In the genomic region with DNA sequence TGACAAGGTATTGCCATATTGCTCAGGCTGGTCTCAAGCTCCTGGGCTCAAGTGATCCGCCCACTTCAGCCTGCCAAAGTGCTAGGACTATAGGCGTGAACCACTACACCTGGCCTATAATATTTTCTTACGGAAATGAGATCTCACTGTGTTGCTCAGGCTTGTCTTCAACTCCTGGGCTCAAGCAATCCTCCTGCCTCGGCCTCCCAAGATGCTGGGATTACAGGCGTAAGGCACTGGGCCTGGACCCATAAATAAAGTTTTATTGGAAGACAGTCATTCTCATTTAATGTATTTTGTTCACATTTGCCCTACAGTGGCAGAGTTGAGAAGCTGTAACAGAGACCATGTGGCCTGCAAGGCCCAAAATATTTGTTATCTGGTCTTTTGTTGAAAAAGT, we compare ENCODE assay signal across 16 cellular contexts.
DNase-seq lines count a peak whose midpoint lies in the region; ATAC-seq, FAIRE-seq and TF ChIP-seq lines count a peak whose summit lies in the region.
"Had no signal": no experiment of that assay in that cellular context is flagged by ENCODE, and none has a peak within 500 bp of the region (broad histone marks: within the 10 kb centered on the region; RNA-seq: fewer than 3 reads in every experiment).

No MANE protein-coding gene starts in this region.

- TF ChIP-seq CTCF in GM12878 (IDR thresholded peaks at IDR 0.05 in 2 of 3, conservative IDR thresholded peaks at IDR 0.05 in 1 of 3; ENCODE audit: control insufficient read depth in 2 of 3, extremely low read depth in 1 of 3, insufficient read depth in 1 of 3, low read depth in 3 of 3, low read length in 3 of 3) (no peak), neural progenitor cell (IDR thresholded peaks at IDR 0.05) (no peak)

- H3K4me3 ChIP-seq in GM12878 (no peak overlapping the region), neural progenitor cell (no peak overlapping the region)

- no peak for TF ChIP-seq POLR2A in GM12878 (IDR thresholded peaks at IDR 0.05; ENCODE audit: low read depth, low read length)

- H3K79me2 ChIP-seq in GM12878 (ENCODE audit: control insufficient read depth, insufficient read depth, low read length) (peaks cover 50% of the 10 kb centered on the region), neural progenitor cell (ENCODE audit: low read depth) (peaks cover 87% of the 10 kb centered on the region)

- intact Hi-C loops in GM12878 (cut with micrococcal nuclease; ENCODE audit: unreplicated experiment): loop anchor here (10.0 kb wide), 1 partner anchor 209 kb away; no protein-coding TSS in a partner anchor

- SMC1A ChIA-PET in GM12878 (lab: Charles Lee; ENCODE audit: uncharacterized antibody, unreplicated experiment): interaction anchor here (0.7 to 5.3 kb wide), 22 partner anchors 10 to 206 kb away, joined by 3 to 234 read pairs (median 14); no protein-coding TSS in a partner anchor

- no peak overlapping the region for H3K4me3 Mint-ChIP-seq in neural progenitor cell
- H3K4me3 Mint-ChIP-seq: activated B cell treated with CpG ODN at 0.5 μM for 24 hours had no signal

- H4K20me1 ChIP-seq in GM12878 (ENCODE audit: control insufficient read depth, insufficient read depth) (no peaks in the 10 kb centered on the region), neural progenitor cell (ENCODE audit: low read depth) (no peaks in the 10 kb centered on the region)

- no peaks in the 10 kb centered on the region for H3K27me3 ChIP-seq in GM12878 (replicated peaks in 1 of 2; ENCODE audit: control insufficient read depth in 2 of 2, insufficient read depth in 2 of 2, low read length in 1 of 2)
- H3K27me3 ChIP-seq in neural progenitor cell: no peaks in the 10 kb centered on the region

- no peak for ATAC-seq in GM12878
- no peak for ATAC-seq in GM18511 (IDR thresholded peaks at IDR 0.05; ENCODE audit: unreplicated experiment)
- ATAC-seq: left cardiac atrium, PC-3 had no signal

- POLR2A ChIA-PET in GM12878 (lab: Charles Lee): interaction anchor here (1.7 to 3.6 kb wide), 5 partner anchors 10 to 126 kb away, joined by 4 to 40 read pairs (median 15); no protein-coding TSS in a partner anchor

- H3K27ac ChIP-seq in KOPT-K1 (ENCODE audit: low read depth, low read length, poor library complexity, severe bottlenecking): peak overlapping the region; percentile 59
- H3K27ac ChIP-seq in GM12878 (ENCODE audit: control insufficient read depth, insufficient read depth): peak overlapping the region; percentile 97
- peak overlapping the region; percentile 91 for H3K27ac ChIP-seq in neural progenitor cell

- peak overlapping the region; percentile 78 for H3K27ac Mint-ChIP-seq in neural progenitor cell
- H3K27ac Mint-ChIP-seq: activated B cell treated with CpG ODN at 0.5 μM for 24 hours had no signal

- CTCF ChIA-PET in GM12878 (lab: Yijun Ruan, JAX): interaction anchor here (0.6 to 4.3 kb wide), 5 partner anchors 14 to 188 kb away, joined by 4 to 93 read pairs (median 9); no protein-coding TSS in a partner anchor

- H3K4me1 Mint-ChIP-seq in neural progenitor cell: peaks cover 46% of the 10 kb centered on the region

- peak; percentile 14 for DNase-seq in NCI-H2171 treated with DMSO at 0.1 percent for 48 hours (lab: John Stamatoyannopoulos, UW)
- DNase-seq in NCI-H2171 (lab: John Stamatoyannopoulos, UW): no peak
- no peak for DNase-seq in GM12878 (ENCODE audit: low read depth, low spot score)
- no peak for DNase-seq in neural progenitor cell (ENCODE audit: low spot score)
- no peak for DNase-seq in KBM-7
- no peak for DNase-seq in HuH-7.5 (ENCODE audit: low spot score)
- DNase-seq: 8988T, activated B cell treated with CpG ODN at 0.5 μM for 24 hours, hippocampal formation, left cardiac atrium, NCI-H1092, NCI-H510A, PC-3 had no signal

- H2AFZ ChIP-seq in GM12878 (ENCODE audit: control insufficient read depth, low read depth, low read length) (no peak overlapping the region), neural progenitor cell (replicated peaks) (no peak overlapping the region)

- RAD21 ChIA-PET in GM12878 (lab: Charles Lee; ENCODE audit: unreplicated experiment): interaction anchor here (0.7 to 5.5 kb wide), 16 partner anchors 12 to 206 kb away, joined by 3 to 239 read pairs (median 20); no protein-coding TSS in a partner anchor

- 89% methylated on average over 5 of the region's 5 CpGs for WGBS in GM12878 (ENCODE audit: insufficient coverage, insufficient replicate concordance, low lambda C conversion rate, missing lambda C conversion rate)

- H3K4me2 ChIP-seq in GM12878 (ENCODE audit: control insufficient read depth, insufficient read depth): no peak overlapping the region
- peak overlapping the region; percentile 78 for H3K4me2 ChIP-seq in neural progenitor cell

- no peak for FAIRE-seq in GM12878 (lab: Jason Lieb, UNC)

- in situ Hi-C loops in GM12878 (cut with MboI) (no loop called here), KBM-7 (cut with MboI; ENCODE audit: low pct_unique_long_range_greater_than_20kb, low sequenced_read_pairs) (no loop called here)

- no peak for TF ChIP-seq RAD21 in GM12878 (IDR thresholded peaks at IDR 0.05; ENCODE audit: insufficient read depth, low read depth, low read length)

- no peak for TF ChIP-seq EP300 in GM12878 (IDR thresholded peaks at IDR 0.05; ENCODE audit: borderline replicate concordance in 1 of 2, control insufficient read depth in 1 of 2, low read depth in 2 of 2, low read length in 2 of 2)

- H3K36me3 Mint-ChIP-seq in neural progenitor cell: peaks cover 24% of the 10 kb centered on the region

- H3K36me3 ChIP-seq in KOPT-K1 (ENCODE audit: insufficient read depth, low read length): peaks cover 7% of the 10 kb centered on the region
- H3K36me3 ChIP-seq in GM12878 (ENCODE audit: control insufficient read depth in 2 of 2, insufficient read depth in 2 of 2, low read length in 1 of 2): peaks cover 0 to 19% of the 10 kb centered on the region in 2 experiments; a peak in 3 of 4 replicates
- H3K36me3 ChIP-seq in neural progenitor cell: peaks cover 10% of the 10 kb centered on the region

- H3K9ac ChIP-seq in GM12878 (ENCODE audit: control insufficient read depth, insufficient read depth, low read length): peak overlapping the region; percentile 24; the same call in 1 of the 2 replicates
- H3K9ac ChIP-seq in neural progenitor cell: no peak overlapping the region

- H3K9me3 Mint-ChIP-seq in neural progenitor cell: peaks cover 9% of the 10 kb centered on the region

- H3K9me3 ChIP-seq in KOPT-K1 (ENCODE audit: insufficient read depth, low read length, poor library complexity, severe bottlenecking) (peaks cover 10% of the 10 kb centered on the region), GM12878 (replicated peaks; ENCODE audit: control insufficient read depth, insufficient read depth, low read length) (peaks cover 5% of the 10 kb centered on the region; the same call in 2 of the 3 replicates), neural progenitor cell (ENCODE audit: low read depth) (no peaks in the 10 kb centered on the region)

- BruUV-seq in GM12878 (replicated peaks; lab: Mats Ljungman, UMichigan): no TSS peak

- peaks cover 51% of the 10 kb centered on the region for H3F3A ChIP-seq in neural progenitor cell (ENCODE audit: low read depth)

- peaks cover 2% of the 10 kb centered on the region for H3K27me3 Mint-ChIP-seq in neural progenitor cell (ENCODE audit: insufficient read depth, low read depth)
- H3K27me3 Mint-ChIP-seq: activated B cell treated with CpG ODN at 0.5 μM for 24 hours; CD4-positive, alpha-beta memory T cell had no signal

- H3K4me1 ChIP-seq in GM12878 (ENCODE audit: control insufficient read depth, insufficient read depth, low read length) (peaks cover 40% of the 10 kb centered on the region), neural progenitor cell (peaks cover 36% of the 10 kb centered on the region)

TF ChIP-seq in GM12878, 131 proteins besides CTCF, POLR2A, EP300 and RAD21 (continues in another document):
- TF ChIP-seq STAT3 (IDR thresholded peaks at IDR 0.05; ENCODE audit: low read depth, low read length) (no peak), ZBTB40 (IDR thresholded peaks at IDR 0.05; ENCODE audit: borderline replicate concordance) (peak; percentile 65; the same call in 1 of the 2 replicates), MLLT1 (IDR thresholded peaks at IDR 0.05) (0 out of 2 replicates have a peak, but pooled peaks have one; percentile 10)
